Comparison of ENCODE assay signal across 27 cellular contexts in genomic region chr6:148716811-148717210, GRCh38. TPM values are rescaled to one million over a fixed set of nuclear protein-coding genes. Genes with fewer than 3 reads are reported as not detected.
DNase-seq lines count a peak whose midpoint lies in the region; ATAC-seq and TF ChIP-seq lines count a peak whose summit lies in the region.
"Had no signal": no experiment of that assay in that cellular context is flagged by ENCODE, and none has a peak within 500 bp of the region (broad histone marks: within the 10 kb centered on the region; RNA-seq: fewer than 3 reads in every experiment).

No MANE protein-coding gene starts in this region.

- H3K36me3 ChIP-seq in IMR-90 (ENCODE audit: control insufficient read depth, insufficient read depth, low read length), result no peaks in the 10 kb centered on the region
- H3K36me3 ChIP-seq: MG63, SJSA1 had no signal

- H3K27me3 Mint-ChIP-seq in activated naive CD4-positive, alpha-beta T cell treated with anti-CD3 and anti-CD28 coated beads for 36 hours (ENCODE audit: low read depth), result peaks cover 7% of the 10 kb centered on the region

- H3K9me3 ChIP-seq in IMR-90 (ENCODE audit: control insufficient read depth, insufficient read depth, low read length), result no peaks in the 10 kb centered on the region
- H3K9me3 ChIP-seq: SJSA1 had no signal

- POLR2A ChIA-PET in IMR-90 (lab: Charles Lee; ENCODE audit: unreplicated experiment), result no interaction called here

- in situ Hi-C loops in IMR-90 (cut with MboI; ENCODE audit: low sequenced_read_pairs), result no loop called here

- intact Hi-C loops in IMR-90 (cut with micrococcal nuclease), result no loop called here
- intact Hi-C loops in activated naive CD4-positive, alpha-beta T cell treated with anti-CD3 and anti-CD28 coated beads for 36 hours (cut with micrococcal nuclease), result no loop called here
- intact Hi-C loops in left colon (cut with DNase I, micrococcal nuclease), result no loop called here

- CTCF ChIA-PET in IMR-90 (lab: Yijun Ruan, JAX), result interaction anchor here (0.7 kb wide), 1 partner anchor 252 kb away, joined by 4 read pairs; no protein-coding TSS in a partner anchor
- CTCF ChIA-PET in activated naive CD4-positive, alpha-beta T cell treated with anti-CD3 and anti-CD28 coated beads for 36 hours (lab: Charles Lee), result no interaction called here

- no peak overlapping the region for H3K4me3 ChIP-seq in IMR-90 (ENCODE audit: insufficient read depth, low read depth, low read length)
- H3K4me3 ChIP-seq in foreskin fibroblast (ENCODE audit: low read depth in 1 of 2, low read length in 2 of 2), result no peak overlapping the region
- H3K4me3 ChIP-seq: A549, K562, MG63, SJSA1 had no signal

- no peak overlapping the region for H3K4me3 Mint-ChIP-seq in activated naive CD4-positive, alpha-beta T cell treated with anti-CD3 and anti-CD28 coated beads for 36 hours
- H3K4me3 Mint-ChIP-seq: B cell; CD8-positive, alpha-beta T cell had no signal

- H3K56ac ChIP-seq in IMR-90 (ENCODE audit: extremely low read depth, insufficient read depth, low read length), result no peak overlapping the region

- H3K4ac ChIP-seq in IMR-90 (ENCODE audit: low read depth, low read length), result no peak overlapping the region

- 0 out of 2 replicates have a peak overlapping the region, but pooled peaks have one; percentile 14 for H3K14ac ChIP-seq in IMR-90 (replicated peaks; ENCODE audit: low read depth, low read length)

- no peak overlapping the region for H3K23ac ChIP-seq in IMR-90 (ENCODE audit: low read depth, low read length)

- peaks cover 6% of the 10 kb centered on the region for H3K4me1 ChIP-seq in IMR-90 (ENCODE audit: control insufficient read depth, insufficient read depth, low read length)
- H3K4me1 ChIP-seq: A549, Caco-2 had no signal

- TF ChIP-seq POLR2A in IMR-90 (IDR thresholded peaks at IDR 0.05; ENCODE audit: low read depth, low read length), result no peak

- dilution Hi-C loops in IMR-90 (cut with HindIII; ENCODE audit: low sequenced_read_pairs, unreplicated experiment), result no loop called here

- BruUV-seq in IMR-90 (replicated peaks; lab: Mats Ljungman, UMichigan), result no TSS peak

- peaks cover 6% of the 10 kb centered on the region for H3K9me3 Mint-ChIP-seq in activated naive CD4-positive, alpha-beta T cell treated with anti-CD3 and anti-CD28 coated beads for 36 hours

- no peak overlapping the region for H4K91ac ChIP-seq in IMR-90 (ENCODE audit: insufficient read depth, low read depth, low read length)

- H2AK5ac ChIP-seq in IMR-90 (ENCODE audit: low read depth, low read length), result no peak overlapping the region

- H3K27ac Mint-ChIP-seq in activated naive CD4-positive, alpha-beta T cell treated with anti-CD3 and anti-CD28 coated beads for 36 hours, result no peak overlapping the region
- H3K27ac Mint-ChIP-seq: B cell; CD8-positive, alpha-beta T cell had no signal

- no peak overlapping the region for H3K27ac ChIP-seq in IMR-90 (ENCODE audit: insufficient read depth, low read length)
- H3K27ac ChIP-seq: A549, C4-2B, SJSA1 had no signal

- no peak overlapping the region for H2BK20ac ChIP-seq in IMR-90 (ENCODE audit: low read depth, low read length)

- H4K8ac ChIP-seq in IMR-90 (ENCODE audit: low read depth in 2 of 2, low read length in 2 of 2), result no peak overlapping the region

- H3K4me1 Mint-ChIP-seq in activated naive CD4-positive, alpha-beta T cell treated with anti-CD3 and anti-CD28 coated beads for 36 hours (ENCODE audit: low read depth), result peaks cover 2% of the 10 kb centered on the region
- H3K4me1 Mint-ChIP-seq: B cell had no signal

- H2AFZ ChIP-seq in IMR-90 (replicated peaks; ENCODE audit: low read length, poor library complexity), result no peak overlapping the region

- H3K27me3 ChIP-seq in IMR-90 (ENCODE audit: control insufficient read depth, insufficient read depth, low read length), result no peaks in the 10 kb centered on the region
- H3K27me3 ChIP-seq: MG63, SJSA1 had no signal

- H4K20me1 ChIP-seq in IMR-90 (ENCODE audit: insufficient read depth, low read length), result no peaks in the 10 kb centered on the region

- H3K18ac ChIP-seq in IMR-90 (ENCODE audit: low read depth, low read length), result no peak overlapping the region

- DNase-seq in GM03348 (ENCODE audit: low spot score) (peak; percentile 23), IMR-90 (no peak), fibroblast of gingiva (ENCODE audit: low read depth) (peak; percentile 82), foreskin fibroblast (peak; percentile 35 to 50), left colon (no peak), DMS114 treated with DMSO at 0.1 percent for 48 hours (lab: John Stamatoyannopoulos, UW; ENCODE audit: unreplicated experiment) (no peak)
- DNase-seq in activated naive CD4-positive, alpha-beta T cell treated with anti-CD3 and anti-CD28 coated beads for 36 hours, result no peak
- DNase-seq: Caco-2; CD8-positive, alpha-beta T cell; DND-41; Kasumi-1; MG63; NCI-H1105 treated with DMSO at 0.1 percent for 48 hours; NCI-H146; NCI-H1930; NCI-H2107; NCI-H524; NCI-H774; NK-92 treated with Interleukin-12 subunit alpha and Interleukin-12 subunit beta, amount 100 ng/mL, for 24 hours; PC-3 had no signal

- no peak overlapping the region for H3K9ac ChIP-seq in IMR-90 (ENCODE audit: low read depth, low read length)

- H3K4me2 ChIP-seq in IMR-90 (ENCODE audit: low read depth, low read length), result no peak overlapping the region
- H3K4me2 ChIP-seq: A549 had no signal

- H4K5ac ChIP-seq in IMR-90 (ENCODE audit: low read depth, low read length), result no peak overlapping the region

- WGBS in IMR-90 (ENCODE audit: extremely low coverage in 2 of 2, insufficient read length in 1 of 2), 2 experiments, result no CpG with 5 or more reads among the region's 1 CpG

- no peaks in the 10 kb centered on the region for H3K79me1 ChIP-seq in IMR-90 (ENCODE audit: low read depth in 1 of 2, low read length in 2 of 2)

- no peak for TF ChIP-seq RAD21 in IMR-90 (IDR thresholded peaks at IDR 0.05; ENCODE audit: low read length)

- H2BK5ac ChIP-seq in IMR-90 (ENCODE audit: low read depth, low read length, poor library complexity, severe bottlenecking), result no peak overlapping the region

- TF ChIP-seq CTCF in IMR-90 (conservative IDR thresholded peaks at IDR 0.05; ENCODE audit: low read depth, low read length), result no peak
- TF ChIP-seq CTCF in foreskin fibroblast (IDR thresholded peaks at IDR 0.05; ENCODE audit: low read depth, low read length), result no peak

- no peak overlapping the region for H2BK120ac ChIP-seq in IMR-90 (ENCODE audit: low read depth, low read length)

- no peak overlapping the region for H2AK9ac ChIP-seq in IMR-90 (replicated peaks; ENCODE audit: low read depth, low read length, poor library complexity)

- no peak overlapping the region for H2BK15ac ChIP-seq in IMR-90 (ENCODE audit: low read depth, low read length)

- no peaks in the 10 kb centered on the region for H3K36me3 Mint-ChIP-seq in activated naive CD4-positive, alpha-beta T cell treated with anti-CD3 and anti-CD28 coated beads for 36 hours (ENCODE audit: low read depth)
- H3K36me3 Mint-ChIP-seq: CD8-positive, alpha-beta T cell had no signal

- ATAC-seq in IMR-90 (ENCODE audit: low read depth) (peak; percentile 35; the same call in 1 of the 2 replicates), GM21576 (IDR thresholded peaks at IDR 0.05; ENCODE audit: unreplicated experiment) (no peak), left colon (no peak)
- ATAC-seq: A549; CD8-positive, alpha-beta T cell; K562; PC-3; Right ventricle myocardium inferior had no signal

- H3K9me1 ChIP-seq in IMR-90 (ENCODE audit: insufficient read depth, low read length), result peaks cover 4% of the 10 kb centered on the region

TF ChIP-seq in IMR-90, 13 proteins besides CTCF, POLR2A, EP300 and RAD21:
- no peak for TF ChIP-seq FOS (IDR thresholded peaks at IDR 0.05; ENCODE audit: low read depth, low read length)
- TF ChIP-seq MAZ (IDR thresholded peaks at IDR 0.05; ENCODE audit: borderline replicate concordance, low read depth, low read length), result no peak
- no peak for TF ChIP-seq CHD1 (IDR thresholded peaks at IDR 0.05; ENCODE audit: low read depth, low read length)
- TF ChIP-seq BHLHE40 (IDR thresholded peaks at IDR 0.05; ENCODE audit: low read depth, low read length), result no peak
TF ChIP-seq in IMR-90: peak in this region for 0.

RNA-seq across cellular contexts. Expression of gene UST, which starts 30.0 kb away (rescaled TPM):
- total RNA-seq in IMR-90 (2012; rRNA removed) (13.8 and 14.4 TPM in 2 replicates), left colon (1 to 10 TPM; 2.2 to 4.6 TPM)
- 6.6 and 7.7 TPM in 2 replicates for polyA plus RNA-seq in IMR-90 (2012; rRNA removed)
- 2.8 and 5.4 TPM in 2 replicates for polyA plus RNA-seq in IMR-90 (2012; cell fraction: cytosol; rRNA removed)
- 1.2 and 5.5 TPM in 2 replicates for polyA plus RNA-seq in IMR-90 (2012; cell fraction: nucleus; rRNA removed; ENCODE audit: low replicate concordance)
- total RNA-seq in activated naive CD4-positive, alpha-beta T cell treated with anti-CD3 and anti-CD28 coated beads for 36 hours, result under 1 TPM; 0.20 to 0.74 TPM
- total RNA-seq: Caco-2 had no signal

Comparison
In these comparisons a context has a peak if more than half of its experiments do, and no peak if none do; other contexts are left out.
1. DNase-seq: peak in GM03348 (single experiment), fibroblast of gingiva (single experiment) and foreskin fibroblast (2 of 2); none in IMR-90 (single experiment), activated naive CD4-positive, alpha-beta T cell treated with anti-CD3 and anti-CD28 coated beads for 36 hours (single experiment), left colon (0 of 2) and DMS114 treated with DMSO at 0.1 percent for 48 hours (single experiment).